Comparison of ENCODE assay signal across 30 cellular contexts in the genomic region with DNA sequence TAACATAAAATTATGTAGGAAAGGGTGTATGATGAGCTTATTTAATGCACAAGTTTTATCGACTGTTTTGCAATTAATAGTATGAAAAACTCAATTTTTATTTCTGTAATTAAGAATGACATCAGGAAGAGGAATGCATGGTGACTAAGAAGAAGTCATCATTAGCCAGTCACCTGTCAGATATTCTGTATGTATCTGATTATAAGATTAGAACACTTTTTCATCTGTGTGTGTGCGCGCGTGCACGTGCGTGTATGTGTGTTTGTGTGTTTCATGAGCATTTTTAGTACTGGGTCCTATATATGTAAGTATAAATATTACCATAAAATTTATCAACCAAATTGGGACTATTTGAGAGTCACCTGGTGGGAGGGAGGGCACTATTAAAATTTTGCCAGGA. TPM values are rescaled to one million over a fixed set of nuclear protein-coding genes. Genes with fewer than 3 reads are reported as not detected.
DNase-seq lines count a peak whose midpoint lies in the region; ATAC-seq, FAIRE-seq and TF ChIP-seq lines count a peak whose summit lies in the region.
"Had no signal": no experiment of that assay in that cellular context is flagged by ENCODE, and none has a peak within 500 bp of the region (broad histone marks: within the 10 kb centered on the region; RNA-seq: fewer than 3 reads in every experiment).

No MANE protein-coding gene starts in this region.

- TF ChIP-seq POLR2A in HCT116 (IDR thresholded peaks at IDR 0.05; ENCODE audit: borderline replicate concordance, extremely low read depth, insufficient read depth, insufficient read length), result no peak

- H3K9me2 ChIP-seq in HCT116 (ENCODE audit: insufficient read depth), result no peaks in the 10 kb centered on the region
- H3K9me2 ChIP-seq in PC-9 (ENCODE audit: insufficient read depth), result no peaks in the 10 kb centered on the region

- no peak for TF ChIP-seq RAD21 in HCT116 (IDR thresholded peaks at IDR 0.05; ENCODE audit: low read depth)

- H3F3A ChIP-seq in PC-9 (ENCODE audit: insufficient read depth, low read depth), result peaks cover 11% of the 10 kb centered on the region

- H3K9me3 Mint-ChIP-seq in natural killer cell treated with Interleukin-12 subunit alpha and Interleukin-12 subunit beta and Interleukin-15 and Interleukin-18, amount 100 ng/mL, for 72 hours, result no peaks in the 10 kb centered on the region
- H3K9me3 Mint-ChIP-seq: CD4-positive, CD25-positive, alpha-beta regulatory T cell; CD8-positive, alpha-beta memory T cell had no signal

- no TSS peak for BruUV-seq in HCT116 (replicated peaks; lab: Mats Ljungman, UMichigan)
- BruUV-seq in PC-9 (replicated peaks; lab: Mats Ljungman, UMichigan), result no TSS peak

- H4K20me1 ChIP-seq in HCT116 (ENCODE audit: insufficient read depth) (no peaks in the 10 kb centered on the region), PC-9 (ENCODE audit: insufficient read depth) (no peaks in the 10 kb centered on the region)
- H4K20me1 ChIP-seq: BLaER1 had no signal

- H2AFZ ChIP-seq in HCT116 (ENCODE audit: low read depth, low read length, poor library complexity, severe bottlenecking), result no peak overlapping the region
- no peak overlapping the region for H2AFZ ChIP-seq in PC-9

- H3K4me2 ChIP-seq in HCT116 (ENCODE audit: low read length) (no peak overlapping the region), PC-9 (no peak overlapping the region)
- H3K4me2 ChIP-seq: BLaER1 had no signal

- H3K4me1 ChIP-seq in HCT116 (ENCODE audit: control insufficient read depth in 1 of 2, insufficient read depth in 2 of 2, low read length in 2 of 2), result peaks cover 9 to 15% of the 10 kb centered on the region in 2 experiments
- no peaks in the 10 kb centered on the region for H3K4me1 ChIP-seq in foreskin keratinocyte
- H3K4me1 ChIP-seq in PC-9 (replicated peaks; ENCODE audit: insufficient read depth), result peaks cover 10% of the 10 kb centered on the region

- no peaks in the 10 kb centered on the region for H3K36me3 Mint-ChIP-seq in natural killer cell treated with Interleukin-12 subunit alpha and Interleukin-12 subunit beta and Interleukin-15 and Interleukin-18, amount 100 ng/mL, for 72 hours
- H3K36me3 Mint-ChIP-seq: CD14-positive monocyte; CD4-positive, alpha-beta memory T cell; CD4-positive, CD25-positive, alpha-beta regulatory T cell had no signal

- H3K36me3 ChIP-seq in HCT116 (ENCODE audit: control insufficient read depth in 1 of 2, insufficient read depth in 2 of 2, low read length in 2 of 2) (no peaks in the 10 kb centered on the region), bronchial epithelial cell (ENCODE audit: control insufficient read depth, insufficient read depth, low read length) (no peaks in the 10 kb centered on the region), PC-9 (ENCODE audit: low read depth) (no peaks in the 10 kb centered on the region)
- H3K36me3 ChIP-seq: BE2C, BLaER1 had no signal

- no peaks in the 10 kb centered on the region for H3K27me3 Mint-ChIP-seq in natural killer cell treated with Interleukin-12 subunit alpha and Interleukin-12 subunit beta and Interleukin-15 and Interleukin-18, amount 100 ng/mL, for 72 hours

- FAIRE-seq in bronchial epithelial cell (lab: Jason Lieb, UNC), result no peak
- FAIRE-seq: A204.1, G401.6, GM12892, GM18507, GM19239 had no signal

- H3K4me3 Mint-ChIP-seq in natural killer cell treated with Interleukin-12 subunit alpha and Interleukin-12 subunit beta and Interleukin-15 and Interleukin-18, amount 100 ng/mL, for 72 hours, result no peak overlapping the region
- H3K4me3 Mint-ChIP-seq: CD14-positive monocyte; CD4-positive, alpha-beta memory T cell; CD4-positive, CD25-positive, alpha-beta regulatory T cell; CD8-positive, alpha-beta memory T cell had no signal

- TF ChIP-seq CTCF in HCT116 (IDR thresholded peaks at IDR 0.05 in 2 of 3, conservative IDR thresholded peaks at IDR 0.05 in 1 of 3; ENCODE audit: borderline replicate concordance in 1 of 3, insufficient read depth in 1 of 3, low read depth in 2 of 3, low read length in 2 of 3) (no peak), bronchial epithelial cell (IDR thresholded peaks at IDR 0.05; ENCODE audit: insufficient read depth, low read length, severe bottlenecking) (no peak), foreskin keratinocyte (conservative IDR thresholded peaks at IDR 0.05) (no peak), PC-9 (conservative IDR thresholded peaks at IDR 0.05) (no peak)

- H3K9ac ChIP-seq in HCT116 (ENCODE audit: low read length), result no peak overlapping the region
- H3K9ac ChIP-seq: BLaER1 had no signal

- H3K4me3 ChIP-seq in HCT116 (replicated peaks in 1 of 2; ENCODE audit: low read depth in 1 of 2, low read length in 2 of 2) (no peak overlapping the region), bronchial epithelial cell (ENCODE audit: low read depth, low read length) (no peak overlapping the region), PC-9 (no peak overlapping the region)
- H3K4me3 ChIP-seq: BLaER1 had no signal

- H3K79me2 ChIP-seq in HCT116 (ENCODE audit: insufficient read depth, low read length), result no peaks in the 10 kb centered on the region
- H3K79me2 ChIP-seq in PC-9 (ENCODE audit: low read depth), result no peaks in the 10 kb centered on the region

- no peaks in the 10 kb centered on the region for H3K4me1 Mint-ChIP-seq in natural killer cell treated with Interleukin-12 subunit alpha and Interleukin-12 subunit beta and Interleukin-15 and Interleukin-18, amount 100 ng/mL, for 72 hours (ENCODE audit: low read depth in 2 of 2)
- H3K4me1 Mint-ChIP-seq: CD8-positive, alpha-beta memory T cell had no signal

- H3K27ac Mint-ChIP-seq in natural killer cell treated with Interleukin-12 subunit alpha and Interleukin-12 subunit beta and Interleukin-15 and Interleukin-18, amount 100 ng/mL, for 72 hours, result peak overlapping the region in 1 of 2 donors; percentile 17
- H3K27ac Mint-ChIP-seq: CD14-positive monocyte; CD4-positive, alpha-beta memory T cell; CD4-positive, CD25-positive, alpha-beta regulatory T cell; CD8-positive, alpha-beta memory T cell had no signal

- ATAC-seq in HCT116 (no peak), foreskin keratinocyte (no peak), GM18858 (IDR thresholded peaks at IDR 0.05; ENCODE audit: unreplicated experiment) (no peak)
- no peak for ATAC-seq in natural killer cell treated with Interleukin-12 subunit alpha and Interleukin-12 subunit beta and Interleukin-15 and Interleukin-18, amount 100 ng/mL, for 72 hours

- POLR2A ChIA-PET in HCT116 (lab: Charles Lee) (no interaction called here), PC-9 (lab: Charles Lee; ENCODE audit: unreplicated experiment) (no interaction called here)

- DNase-seq in HCT116 (ENCODE audit: low read depth, low spot score), result no peak
- DNase-seq in RKO (ENCODE audit: low spot score), result peak; percentile 45
- DNase-seq in bronchial epithelial cell (ENCODE audit: low read depth), result peak; percentile 63
- peak; percentile 18 to 50 for DNase-seq in foreskin keratinocyte
- no peak for DNase-seq in stimulated activated CD4-positive, alpha-beta T cell treated with anti-CD3 and anti-CD28 coated beads, Interleukin-1b, Interleukin-23, amount 100 ng/mL, for 48 hours
- DNase-seq in natural killer cell treated with Interleukin-12 subunit alpha and Interleukin-12 subunit beta and Interleukin-15 and Interleukin-18, amount 100 ng/mL, for 72 hours (ENCODE audit: low spot score), result no peak
- no peak for DNase-seq in PC-9
- DNase-seq: 8988T; ACHN; BE2C; C1 segment of cervical spinal cord; CD4-positive, alpha-beta memory T cell; CD4-positive, CD25-positive, alpha-beta regulatory T cell; CD8-positive, alpha-beta memory T cell; COR-L47; DMS 273 treated with DMSO at 0.1 percent for 48 hours; DMS153; DMS53; DMS79; DND-41; EL; GF-D8 had no signal

- RAD21 ChIA-PET in HCT116 (lab: Charles Lee; ENCODE audit: low non-redundant PET in 1 of 2, low total read pairs in 2 of 2, uncharacterized antibody in 2 of 2, unreplicated experiment in 2 of 2), result no interaction called here

- H3K27me3 ChIP-seq in HCT116 (ENCODE audit: insufficient read depth, low read length) (no peaks in the 10 kb centered on the region), bronchial epithelial cell (ENCODE audit: control insufficient read depth, insufficient read depth, low read length) (no peaks in the 10 kb centered on the region), foreskin keratinocyte (no peaks in the 10 kb centered on the region), PC-9 (ENCODE audit: insufficient read depth, low read depth) (no peaks in the 10 kb centered on the region)
- H3K27me3 ChIP-seq: BE2C, BLaER1 had no signal

- no peaks in the 10 kb centered on the region for H3K9me3 ChIP-seq in HCT116 (ENCODE audit: control insufficient read depth in 1 of 2, insufficient read depth in 1 of 2, low read depth in 1 of 2, low read length in 2 of 2)
- no peaks in the 10 kb centered on the region for H3K9me3 ChIP-seq in PC-9 (ENCODE audit: insufficient read depth, low read depth)
- H3K9me3 ChIP-seq: BE2C, BLaER1 had no signal

- intact Hi-C loops in HCT116 (cut with micrococcal nuclease), result no loop called here
- intact Hi-C loops in PC-9 (cut with micrococcal nuclease; ENCODE audit: unreplicated experiment), result no loop called here

- H3K27ac ChIP-seq in HCT116 (ENCODE audit: low read depth, low read length), result no peak overlapping the region
- no peak overlapping the region for H3K27ac ChIP-seq in foreskin keratinocyte
- H3K27ac ChIP-seq in PC-9, result no peak overlapping the region
- H3K27ac ChIP-seq: BLaER1 had no signal

- CTCF ChIA-PET in HCT116 (lab: Charles Lee) (no interaction called here), PC-9 (lab: Charles Lee) (no interaction called here)

TF ChIP-seq in HCT116, 20 proteins besides CTCF, POLR2A, EP300 and RAD21:
- TF ChIP-seq YY1 (IDR thresholded peaks at IDR 0.05; ENCODE audit: extremely low read depth, insufficient replicate concordance, low read depth, low read length) (no peak), FOSL1 (IDR thresholded peaks at IDR 0.05; ENCODE audit: low read depth) (peak; percentile 26; the same call in 1 of the 2 replicates)

RNA-seq across cellular contexts. Expression of a gene that starts 5.0 kb away (rescaled TPM):
- 40.8 TPM for total RNA-seq in HCT116 (2021; ENCODE audit: unreplicated experiment)
- polyA plus RNA-seq in HCT116 (2012), result 23.2 and 26.8 TPM in 2 replicates
- 33.5 and 35.5 TPM in 2 replicates for total RNA-seq in bronchial epithelial cell
- 32.7 and 41.4 TPM in 2 replicates for total RNA-seq in foreskin keratinocyte
- 4.9 and 6.5 TPM in 2 replicates for polyA plus RNA-seq in foreskin keratinocyte
- total RNA-seq in natural killer cell treated with Interleukin-12 subunit alpha and Interleukin-12 subunit beta and Interleukin-15 and Interleukin-18, amount 100 ng/mL, for 72 hours, result 100 to 1,000 TPM; 130 to 214 TPM
- total RNA-seq in PC-9 (2021), result 86.8 and 148 TPM in 2 replicates

Comparison
In these comparisons a context has a peak if more than half of its experiments do, and no peak if none do; other contexts are left out.
1. DNase-seq: peak in RKO (single experiment), bronchial epithelial cell (single experiment) and foreskin keratinocyte (2 of 2); none in HCT116 (single experiment), stimulated activated CD4-positive, alpha-beta T cell treated with anti-CD3 and anti-CD28 coated beads, Interleukin-1b, Interleukin-23, amount 100 ng/mL, for 48 hours (single experiment), natural killer cell treated with Interleukin-12 subunit alpha and Interleukin-12 subunit beta and Interleukin-15 and Interleukin-18, amount 100 ng/mL, for 72 hours (single experiment) and PC-9 (0 of 2).